Comparison of ENCODE assay signal across 8 cellular contexts in the genomic region with DNA sequence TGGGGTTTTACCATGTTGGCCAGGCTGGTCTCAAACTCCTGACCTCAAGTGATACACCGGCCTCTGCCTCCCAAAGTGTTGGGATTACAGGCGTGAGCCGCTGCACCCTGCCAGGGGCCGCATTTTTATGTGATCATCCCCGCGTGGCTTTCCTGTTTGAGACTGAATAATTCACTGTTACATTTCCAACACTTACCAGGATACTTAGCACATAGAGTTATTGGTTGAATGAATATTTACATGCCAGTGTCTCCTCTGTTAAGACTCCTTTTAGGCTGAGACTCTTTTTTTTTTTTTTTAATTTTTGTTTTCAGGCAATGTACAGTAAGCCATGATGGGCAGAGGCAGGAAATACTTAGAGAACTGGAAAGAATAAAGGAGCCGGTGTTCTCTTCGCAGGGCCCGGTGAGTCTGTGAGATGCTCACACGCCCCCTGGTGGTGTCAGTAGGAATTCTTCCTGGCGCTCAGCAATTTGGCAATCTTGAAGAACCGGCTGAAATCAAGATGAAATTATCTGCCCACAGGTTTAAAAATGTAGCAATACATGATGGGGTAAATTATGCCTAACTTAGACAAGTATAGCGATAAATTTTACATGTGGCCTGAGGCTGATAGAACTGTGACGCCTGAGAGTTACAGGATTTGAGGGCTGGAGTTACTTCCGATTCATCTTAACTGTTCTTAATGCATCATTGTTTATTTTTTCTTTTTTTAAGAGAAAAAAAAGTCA. TPM values are rescaled to one million over a fixed set of nuclear protein-coding genes. Genes with fewer than 3 reads are reported as not detected.
DNase-seq lines count a peak whose midpoint lies in the region; ATAC-seq and TF ChIP-seq lines count a peak whose summit lies in the region.

No MANE protein-coding gene starts in this region.

- H3K9me3 ChIP-seq in DND-41 (ENCODE audit: insufficient read depth, low read length, severe bottlenecking) (no peaks in the 10 kb centered on the region), neutrophil (no peaks in the 10 kb centered on the region), stomach (no peaks in the 10 kb centered on the region)

- no peaks in the 10 kb centered on the region for H3K36me3 Mint-ChIP-seq in activated T-helper 17 cell treated with anti-CD3 and anti-CD28 coated beads, Interleukin-2, amount 50 U/mL, for 72 hours (ENCODE audit: low read depth)

- H3K4me3 ChIP-seq in DND-41 (ENCODE audit: low read depth in 1 of 2, low read length in 2 of 2), result no peak overlapping the region
- H3K4me3 ChIP-seq in fibroblast of the aortic adventitia (ENCODE audit: low read depth, low read length), result no peak overlapping the region
- no peak overlapping the region for H3K4me3 ChIP-seq in neutrophil (ENCODE audit: low read depth in 1 of 2, low read length in 1 of 2)
- H3K4me3 ChIP-seq in stomach, result no peak overlapping the region

- DNase-seq in DND-41 (peak; percentile 85), LoVo (ENCODE audit: low spot score) (peak; percentile 79), SHP77 treated with DMSO at 0.1 percent for 48 hours (lab: John Stamatoyannopoulos, UW) (peak; percentile 36), fibroblast of the aortic adventitia (ENCODE audit: low read depth) (peak; percentile 93), stomach (peak; percentile 87)

- no peak overlapping the region for H3K4me3 Mint-ChIP-seq in activated T-helper 17 cell treated with anti-CD3 and anti-CD28 coated beads, Interleukin-2, amount 50 U/mL, for 72 hours

- H2AFZ ChIP-seq in DND-41 (ENCODE audit: low read depth, low read length), result peak overlapping the region; percentile 76

- WGBS in stomach, 5 donors, result 9 to 13% (median 11%) methylated on average over 15 of the region's 15 CpGs

- TF ChIP-seq EP300 in stomach (IDR thresholded peaks at IDR 0.05), result no peak

- peak; percentile 97 for ATAC-seq in DND-41 (ENCODE audit: insufficient read depth, low read depth)
- peak; percentile 85 for ATAC-seq in activated T-helper 17 cell treated with anti-CD3 and anti-CD28 coated beads, Interleukin-2, amount 50 U/mL, for 72 hours (replicated peaks)
- ATAC-seq in GM21619 (IDR thresholded peaks at IDR 0.05; ENCODE audit: unreplicated experiment), result no peak

- TF ChIP-seq CTCF in DND-41 (IDR thresholded peaks at IDR 0.05; ENCODE audit: borderline replicate concordance, extremely low read depth, low read length, poor library complexity, severe bottlenecking) (peak; percentile 98), fibroblast of the aortic adventitia (IDR thresholded peaks at IDR 0.05; ENCODE audit: insufficient read depth, low read length) (peak; percentile 95), neutrophil (IDR thresholded peaks at IDR 0.05) (peak; percentile 93), stomach (IDR thresholded peaks at IDR 0.05) (peak in 6 of 7 experiments; percentile 12 to 96 (median 94))

- H3K27me3 ChIP-seq in DND-41 (ENCODE audit: insufficient read depth, low read length, poor library complexity) (no peaks in the 10 kb centered on the region), neutrophil (no peaks in the 10 kb centered on the region), stomach (no peaks in the 10 kb centered on the region)

- no peaks in the 10 kb centered on the region for H3K79me2 ChIP-seq in DND-41 (ENCODE audit: insufficient read depth, low read length)

- H3K27ac ChIP-seq in DND-41 (ENCODE audit: low read length), result no peak overlapping the region
- peak overlapping the region; percentile 73 for H3K27ac ChIP-seq in neutrophil
- peak overlapping the region in 3 of 5 donors; percentile 8 to 40 (median 19) for H3K27ac ChIP-seq in stomach

- TF ChIP-seq POLR2A in stomach (IDR thresholded peaks at IDR 0.05), result no peak

- H3K36me3 ChIP-seq in DND-41 (ENCODE audit: insufficient read depth, low read length), result no peaks in the 10 kb centered on the region
- no peaks in the 10 kb centered on the region for H3K36me3 ChIP-seq in neutrophil
- no peaks in the 10 kb centered on the region for H3K36me3 ChIP-seq in stomach

- no peaks in the 10 kb centered on the region for H3K9me3 Mint-ChIP-seq in activated T-helper 17 cell treated with anti-CD3 and anti-CD28 coated beads, Interleukin-2, amount 50 U/mL, for 72 hours

- H3K27ac Mint-ChIP-seq in activated T-helper 17 cell treated with anti-CD3 and anti-CD28 coated beads, Interleukin-2, amount 50 U/mL, for 72 hours, result peak overlapping the region; percentile 14

- H3K4me1 ChIP-seq in DND-41 (ENCODE audit: insufficient read depth, low read length), result peaks cover 10% of the 10 kb centered on the region
- H3K4me1 ChIP-seq in neutrophil (ENCODE audit: control insufficient read depth in 1 of 2, insufficient read depth in 1 of 2, low read depth in 1 of 2, low read length in 1 of 2), result peaks cover 23 to 24% of the 10 kb centered on the region in 2 experiments
- peaks cover 4 to 14% (median 11%) of the 10 kb centered on the region in 4 donors for H3K4me1 ChIP-seq in stomach

- no peak overlapping the region for H3K9ac ChIP-seq in DND-41 (ENCODE audit: low read depth, low read length)

- peak overlapping the region; percentile 37; the same call in 1 of the 2 replicates for H3K4me2 ChIP-seq in DND-41 (ENCODE audit: insufficient read depth, low read length)

- intact Hi-C loops in stomach (cut with DNase I; ENCODE audit: low total_unique reads), result no loop called here

- H4K20me1 ChIP-seq in DND-41 (ENCODE audit: insufficient read depth, low read length), result no peaks in the 10 kb centered on the region

- peaks cover 4% of the 10 kb centered on the region for H3K27me3 Mint-ChIP-seq in activated T-helper 17 cell treated with anti-CD3 and anti-CD28 coated beads, Interleukin-2, amount 50 U/mL, for 72 hours

- peaks cover 3% of the 10 kb centered on the region for H3K4me1 Mint-ChIP-seq in activated T-helper 17 cell treated with anti-CD3 and anti-CD28 coated beads, Interleukin-2, amount 50 U/mL, for 72 hours

RNA-seq across cellular contexts. Expression of gene RNF114, which starts 7.6 kb away (rescaled TPM):
- total RNA-seq in activated T-helper 17 cell treated with anti-CD3 and anti-CD28 coated beads, Interleukin-2, amount 50 U/mL, for 72 hours, result 10 to 100 TPM; 59.8 to 65.0 TPM
- total RNA-seq in fibroblast of the aortic adventitia (ENCODE audit: low replicate concordance), result 56.4 and 114 TPM in 2 replicates
- total RNA-seq in stomach, result 100 to 1,000 TPM in 3 of 5 donors, 10 to 100 TPM in 2; 29.5 to 317 (median 138) TPM
- 10 to 100 TPM; 32.8 to 57.0 (median 41.7) TPM for polyA plus RNA-seq in stomach

RNA-seq across cellular contexts. Expression of gene SPATA2, which starts 13.2 kb away (rescaled TPM):
- total RNA-seq in activated T-helper 17 cell treated with anti-CD3 and anti-CD28 coated beads, Interleukin-2, amount 50 U/mL, for 72 hours, result 10 to 100 TPM in 1 of 2 donors, 1 to 10 TPM in 1; 5.5 to 10.3 TPM
- total RNA-seq in fibroblast of the aortic adventitia (ENCODE audit: low replicate concordance) (1.5 and 3.4 TPM in 2 replicates), stomach (10 to 100 TPM in 1 of 5 donors, 1 to 10 TPM in 4; 3.1 to 14.3 (median 7.6) TPM)
- polyA plus RNA-seq in stomach, result 1 to 10 TPM; 2.6 to 5.8 (median 3.9) TPM

RNA-seq across cellular contexts. Expression of gene SNAI1, which starts 54.2 kb away (rescaled TPM):
- total RNA-seq in activated T-helper 17 cell treated with anti-CD3 and anti-CD28 coated beads, Interleukin-2, amount 50 U/mL, for 72 hours, result under 1 TPM in 1 of 2 donors, not detected in 1; 0.34 TPM
- total RNA-seq in fibroblast of the aortic adventitia (ENCODE audit: low replicate concordance) (1.1 and 2.7 TPM in 2 replicates), stomach (1 to 10 TPM in 2 of 5 donors, under 1 TPM in 1, not detected in 2; 0.37 to 7.1 (median 3.2) TPM)
- 1 to 10 TPM in 2 of 3 donors, under 1 TPM in 1; 0.61 to 3.5 (median 2.2) TPM for polyA plus RNA-seq in stomach

Comparison
In these comparisons a context has a peak if more than half of its experiments do, and no peak if none do; other contexts are left out.
1. DNase-seq: peak in every context shown above with its lines; median percentile 93 in fibroblast of the aortic adventitia; 87 in stomach; 85 in DND-41; 79 in LoVo; 36 in SHP77 treated with DMSO at 0.1 percent for 48 hours.